8 cellular contexts compared by ENCODE assay signal in the genomic region with DNA sequence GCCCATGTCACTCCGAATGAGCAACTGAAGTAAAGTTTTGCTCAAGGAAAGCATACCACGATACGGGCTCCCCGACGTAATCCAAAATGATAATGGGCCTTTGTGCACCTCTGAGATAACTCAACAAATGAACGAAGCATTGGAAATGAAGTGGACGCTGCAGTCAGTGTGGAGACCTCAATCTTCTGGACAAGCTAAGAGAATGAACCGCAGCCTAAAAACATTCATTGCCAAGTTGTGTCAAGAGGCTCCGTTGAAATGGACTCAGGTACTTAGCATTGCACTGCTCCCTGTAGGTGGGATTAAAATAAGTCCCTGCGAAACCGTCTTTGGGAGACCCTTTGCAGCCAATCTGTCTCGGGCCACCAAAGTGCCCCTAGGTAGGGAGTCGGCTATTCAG. TPM values are rescaled to one million over a fixed set of nuclear protein-coding genes. Genes with fewer than 3 reads are reported as not detected.
"Had no signal": no experiment of that assay in that cellular context is flagged by ENCODE, and none has a peak within 500 bp of the region (broad histone marks: within the 10 kb centered on the region; RNA-seq: fewer than 3 reads in every experiment).

No MANE protein-coding gene starts in this region.

- FAIRE-seq: G401.6, GM12878, GM12891, GM18507, GM19239 had no signal

- H3K4me3 ChIP-seq: GM12878 had no signal

- ATAC-seq: GM12878 had no signal

- DNase-seq: GDM1, GF-D8 had no signal

RNA-seq across cellular contexts. Expression of a gene that starts 3.9 kb away (rescaled TPM):
- total RNA-seq: G401, GM12878 had no signal
- polyA plus RNA-seq: GM12878 had no signal

RNA-seq across cellular contexts. Expression of a gene that starts 19.9 kb away (rescaled TPM):
- total RNA-seq: G401, GM12878 had no signal
- polyA plus RNA-seq: GM12878 had no signal

RNA-seq across cellular contexts. Expression of a gene that starts 40.0 kb away (rescaled TPM):
- total RNA-seq: G401, GM12878 had no signal
- polyA plus RNA-seq: GM12878 had no signal

RNA-seq across cellular contexts. Expression of a gene that starts 42.7 kb away (rescaled TPM):
- total RNA-seq: G401, GM12878 had no signal
- polyA plus RNA-seq: GM12878 had no signal
